Comparison of ENCODE assay signal across 11 cellular contexts in genomic region chr12:6824962-6825381, GRCh38. TPM values are rescaled to one million over a fixed set of nuclear protein-coding genes. Genes with fewer than 3 reads are reported as not detected.
DNase-seq lines count a peak whose midpoint lies in the region; ATAC-seq and TF ChIP-seq lines count a peak whose summit lies in the region.
"Had no signal": no experiment of that assay in that cellular context is flagged by ENCODE, and none has a peak within 500 bp of the region (broad histone marks: within the 10 kb centered on the region; RNA-seq: fewer than 3 reads in every experiment).

No MANE protein-coding gene starts in this region.

- peak; percentile 48 for DNase-seq in AG20443 (ENCODE audit: low spot score)
- DNase-seq in LHCN-M2 (ENCODE audit: low read depth): peak; percentile 58
- no peak for DNase-seq in coronary artery (ENCODE audit: low spot score)
- DNase-seq in mesendoderm: peak; percentile 65
- no peak for DNase-seq in HuH-7 (ENCODE audit: low spot score)
- no peak for DNase-seq in left colon
- no peak for DNase-seq in ascending aorta (ENCODE audit: low spot score in 2 of 2)
- DNase-seq in CD8-positive, alpha-beta memory T cell: no peak

- H3K27ac ChIP-seq in coronary artery: no peak overlapping the region
- H3K27ac ChIP-seq in mesendoderm (ENCODE audit: low read depth, low read length): no peak overlapping the region
- no peak overlapping the region for H3K27ac ChIP-seq in ascending aorta
- H3K27ac ChIP-seq in CD8-positive, alpha-beta memory T cell (ENCODE audit: low read depth, low read length): no peak overlapping the region
- H3K27ac ChIP-seq: suprapubic skin had no signal

- TF ChIP-seq CTCF in coronary artery (IDR thresholded peaks at IDR 0.05): no peak
- no peak for TF ChIP-seq CTCF in ascending aorta (IDR thresholded peaks at IDR 0.05)

- no peak overlapping the region for H2AK5ac ChIP-seq in mesendoderm (ENCODE audit: low read length)

- peaks cover 0 to 5% (median 0%) of the 10 kb centered on the region in 3 donors for H3K36me3 Mint-ChIP-seq in CD8-positive, alpha-beta memory T cell

- H2BK15ac ChIP-seq in mesendoderm (replicated peaks; ENCODE audit: low read depth): no peak overlapping the region

- peak overlapping the region; percentile 94 for H3K4me2 ChIP-seq in mesendoderm (ENCODE audit: low read length)

- H3K9me3 ChIP-seq in ascending aorta: no peaks in the 10 kb centered on the region
- H3K9me3 ChIP-seq in CD8-positive, alpha-beta memory T cell (ENCODE audit: low read length): no peaks in the 10 kb centered on the region
- H3K9me3 ChIP-seq: heart right ventricle, suprapubic skin had no signal

- peaks cover 20 to 36% (median 24%) of the 10 kb centered on the region in 3 donors for H3K4me1 Mint-ChIP-seq in CD8-positive, alpha-beta memory T cell

- H3K36me3 ChIP-seq in mesendoderm (ENCODE audit: control insufficient read depth, insufficient read depth, low read length) (no peaks in the 10 kb centered on the region), ascending aorta (no peaks in the 10 kb centered on the region)
- H3K36me3 ChIP-seq in CD8-positive, alpha-beta memory T cell (ENCODE audit: insufficient read depth, low read length): no peaks in the 10 kb centered on the region
- H3K36me3 ChIP-seq: heart right ventricle, suprapubic skin had no signal

- H3K4me3 Mint-ChIP-seq in CD8-positive, alpha-beta memory T cell: no peak overlapping the region

- H3K4me3 ChIP-seq in coronary artery: peak overlapping the region; percentile 54
- peak overlapping the region; percentile 16 for H3K4me3 ChIP-seq in mesendoderm (ENCODE audit: low read length)
- peak overlapping the region in 1 of 2 donors; percentile 46 for H3K4me3 ChIP-seq in ascending aorta
- no peak overlapping the region for H3K4me3 ChIP-seq in CD8-positive, alpha-beta memory T cell (ENCODE audit: low read length)
- H3K4me3 ChIP-seq: suprapubic skin had no signal

- peak overlapping the region; percentile 61 for H3K9ac ChIP-seq in mesendoderm (ENCODE audit: low read length)

- H3K79me2 ChIP-seq in mesendoderm (ENCODE audit: control insufficient read depth, insufficient read depth, low read length): peaks cover 4% of the 10 kb centered on the region

- WGBS in mesendoderm (ENCODE audit: extremely low coverage, insufficient coverage, low lambda C conversion rate): no CpG with 5 or more reads among the region's 12 CpGs

- H3K23ac ChIP-seq in mesendoderm (ENCODE audit: low read length): no peak overlapping the region

- H4K5ac ChIP-seq in mesendoderm (ENCODE audit: low read length): no peak overlapping the region

- intact Hi-C loops in left colon (cut with DNase I, micrococcal nuclease): loop anchor here (5.0 to 10.0 kb wide), 2 partner anchors 70 to 88 kb away; partner anchors contain the start of gene MLF2 (in 1 of the 2)
- intact Hi-C loops in ascending aorta (cut with DNase I): loop anchor here (1.0 to 5.0 kb wide), 5 partner anchors 46 to 218 kb away; partner anchors contain the start of genes CHD4, MLF2 and ZNF384

- H2BK120ac ChIP-seq in mesendoderm (ENCODE audit: low read depth, low read length): no peak overlapping the region

- no peak overlapping the region for H3K4ac ChIP-seq in mesendoderm (ENCODE audit: low read depth, low read length)

- peak overlapping the region; percentile 75 for H3K56ac ChIP-seq in mesendoderm (ENCODE audit: low read length)

- CTCF ChIA-PET in CD8-positive, alpha-beta memory T cell (lab: Charles Lee): interaction anchor here (0.6 to 5.8 kb wide), 16 partner anchors 10 to 271 kb away, joined by 3 to 39 read pairs (median 3); partner anchors contain the start of genes CDCA3, COPS7A, MLF2 and SPSB2

- H3K27me3 Mint-ChIP-seq in CD8-positive, alpha-beta memory T cell: peaks cover 26 to 68% of the 10 kb centered on the region in 2 donors

- no peaks in the 10 kb centered on the region for H3K9me3 Mint-ChIP-seq in CD8-positive, alpha-beta memory T cell

- H3K27me3 ChIP-seq in mesendoderm (ENCODE audit: insufficient read depth, low read length, poor library complexity) (peaks cover 2% of the 10 kb centered on the region), ascending aorta (peaks cover 7% of the 10 kb centered on the region)
- peaks cover 25% of the 10 kb centered on the region for H3K27me3 ChIP-seq in CD8-positive, alpha-beta memory T cell (ENCODE audit: insufficient read depth, low read length, poor library complexity, severe bottlenecking)

- POLR2A ChIA-PET in CD8-positive, alpha-beta memory T cell (lab: Charles Lee): interaction anchor here (0.5 to 0.6 kb wide), 2 partner anchors 30 to 227 kb away, joined by 4 to 8 read pairs; no protein-coding TSS in a partner anchor

- no peak overlapping the region for H4K8ac ChIP-seq in mesendoderm (ENCODE audit: low read depth, low read length)

- no peak overlapping the region for H3K18ac ChIP-seq in mesendoderm (ENCODE audit: low read length)

- H3K4me1 ChIP-seq in mesendoderm (ENCODE audit: control insufficient read depth, low read depth, low read length): peaks cover 9% of the 10 kb centered on the region
- peaks cover 3 to 23% of the 10 kb centered on the region in 2 donors for H3K4me1 ChIP-seq in ascending aorta
- peaks cover 18% of the 10 kb centered on the region for H3K4me1 ChIP-seq in CD8-positive, alpha-beta memory T cell (ENCODE audit: insufficient read depth, low read length)

- H3K79me1 ChIP-seq in mesendoderm (ENCODE audit: low read length): peaks cover 4% of the 10 kb centered on the region

- no peak for ATAC-seq in left colon

- no peak overlapping the region for H2BK5ac ChIP-seq in mesendoderm (ENCODE audit: low read length)

- peak overlapping the region in 1 of 8 donors; percentile 17 for H3K27ac Mint-ChIP-seq in CD8-positive, alpha-beta memory T cell

RNA-seq across cellular contexts. Expression of gene P3H3, which starts 3.2 kb away (rescaled TPM):
- 47.6 and 58.4 TPM in 2 replicates for total RNA-seq in LHCN-M2 (2014; rRNA removed)
- 51.1 TPM for polyA plus RNA-seq in LHCN-M2 (2012)
- polyA plus RNA-seq in mesendoderm (2013, experiment 1 of 2): 5.7 TPM
- 5.9 TPM for polyA plus RNA-seq in mesendoderm (2013, experiment 2 of 2)
- total RNA-seq in left colon: 1 to 10 TPM; 4.3 to 6.3 TPM
- 62.2 TPM for total RNA-seq in ascending aorta
- 1 to 10 TPM; 2.4 to 2.5 TPM for total RNA-seq in CD8-positive, alpha-beta memory T cell
- polyA plus RNA-seq in CD8-positive, alpha-beta memory T cell: 2.9 TPM

RNA-seq across cellular contexts. Expression of gene GPR162, which starts 3.4 kb away (rescaled TPM):
- 2.0 TPM in 2 replicates for total RNA-seq in LHCN-M2 (2014; rRNA removed)
- polyA plus RNA-seq in LHCN-M2 (2012): 1.7 TPM
- polyA plus RNA-seq in mesendoderm (2013, experiment 1 of 2): 0.28 TPM
- polyA plus RNA-seq in mesendoderm (2013, experiment 2 of 2): 0.42 TPM
- 1 to 10 TPM; 1.3 to 4.3 TPM for total RNA-seq in left colon
- 9.4 TPM for total RNA-seq in ascending aorta
- total RNA-seq in CD8-positive, alpha-beta memory T cell: under 1 TPM in 1 of 2 experiments, not detected in 1; 0.11 TPM
- polyA plus RNA-seq in CD8-positive, alpha-beta memory T cell: not detected
- polyA plus RNA-seq: naive thymus-derived CD4-positive, alpha-beta T cell had no signal

RNA-seq across cellular contexts. Expression of gene GNB3, which starts 15.8 kb away (rescaled TPM):
- 2.6 and 2.8 TPM in 2 replicates for total RNA-seq in LHCN-M2 (2014; rRNA removed)
- polyA plus RNA-seq in LHCN-M2 (2012): 1.2 TPM
- 1.5 TPM for polyA plus RNA-seq in mesendoderm (2013, experiment 1 of 2)
- polyA plus RNA-seq in mesendoderm (2013, experiment 2 of 2): 2.0 TPM
- total RNA-seq in left colon: 1 to 10 TPM; 1.1 to 1.5 TPM
- 10.4 TPM for total RNA-seq in ascending aorta
- under 1 TPM; 0.48 to 0.78 TPM for total RNA-seq in CD8-positive, alpha-beta memory T cell
- not detected for polyA plus RNA-seq in CD8-positive, alpha-beta memory T cell

RNA-seq across cellular contexts. Expression of gene CDCA3, which starts 26.1 kb away (rescaled TPM):
- total RNA-seq in LHCN-M2 (2014; rRNA removed) (101 and 120 TPM in 2 replicates), left colon (10 to 100 TPM in 1 of 2 donors, 1 to 10 TPM in 1; 4.4 to 10.5 TPM), ascending aorta (not detected)
- polyA plus RNA-seq in LHCN-M2 (2012): 89.4 TPM
- polyA plus RNA-seq in mesendoderm (2013, experiment 1 of 2): 80.7 TPM
- polyA plus RNA-seq in mesendoderm (2013, experiment 2 of 2): 79.7 TPM
- 10 to 100 TPM; 35.9 to 37.6 TPM for total RNA-seq in CD8-positive, alpha-beta memory T cell
- polyA plus RNA-seq in CD8-positive, alpha-beta memory T cell: 0.68 TPM

RNA-seq across cellular contexts. Expression of gene USP5, which starts 27.0 kb away (rescaled TPM):
- total RNA-seq in LHCN-M2 (2014; rRNA removed) (119 and 127 TPM in 2 replicates), left colon (10 to 100 TPM; 68.5 to 81.4 TPM), ascending aorta (46.2 TPM)
- 110 TPM for polyA plus RNA-seq in LHCN-M2 (2012)
- polyA plus RNA-seq in mesendoderm (2013, experiment 1 of 2): 86.8 TPM
- 87.0 TPM for polyA plus RNA-seq in mesendoderm (2013, experiment 2 of 2)
- 100 to 1,000 TPM; 154 TPM for total RNA-seq in CD8-positive, alpha-beta memory T cell
- polyA plus RNA-seq in CD8-positive, alpha-beta memory T cell: 49.7 TPM

Comparison
In these comparisons a context has a peak if more than half of its experiments do, and no peak if none do; other contexts are left out.
1. DNase-seq: peak in AG20443 (single experiment), LHCN-M2 (single experiment) and mesendoderm (single experiment); none in coronary artery (single experiment), HuH-7 (single experiment), left colon (0 of 2), ascending aorta (0 of 2) and CD8-positive, alpha-beta memory T cell (0 of 5).